Comparison of ENCODE assay signal across 1 cellular context in genomic region chr15:91032919-91033803, GRCh38.
TF ChIP-seq lines count a peak whose summit lies in the region.

No MANE protein-coding gene starts in this region.

TF ChIP-seq in GM23338, 12 proteins besides CTCF, POLR2A, EP300 and RAD21:
- TF ChIP-seq ZNF462 (CRISPR knock-in tag; IDR thresholded peaks at IDR 0.05) (peak; percentile 71), ZNF331 (CRISPR knock-in tag; IDR thresholded peaks at IDR 0.05; ENCODE audit: low read depth) (no peak), EZH2 (IDR thresholded peaks at IDR 0.05; ENCODE audit: low read depth, unreplicated experiment) (no peak), ZNF114 (CRISPR knock-in tag; IDR thresholded peaks at IDR 0.05) (no peak; the same call in 1 of the 2 replicates), POLR2AphosphoS5 (IDR thresholded peaks at IDR 0.05; ENCODE audit: low read depth) (peak; percentile 49; the same call in 1 of the 2 replicates), ETS1 (IDR thresholded peaks at IDR 0.05) (no peak), CREB1 (CRISPR knock-in tag; IDR thresholded peaks at IDR 0.05; ENCODE audit: low read depth) (peak; percentile 52; the same call in 1 of the 2 replicates)
